8 cellular contexts compared by ENCODE assay signal in the genomic region with DNA sequence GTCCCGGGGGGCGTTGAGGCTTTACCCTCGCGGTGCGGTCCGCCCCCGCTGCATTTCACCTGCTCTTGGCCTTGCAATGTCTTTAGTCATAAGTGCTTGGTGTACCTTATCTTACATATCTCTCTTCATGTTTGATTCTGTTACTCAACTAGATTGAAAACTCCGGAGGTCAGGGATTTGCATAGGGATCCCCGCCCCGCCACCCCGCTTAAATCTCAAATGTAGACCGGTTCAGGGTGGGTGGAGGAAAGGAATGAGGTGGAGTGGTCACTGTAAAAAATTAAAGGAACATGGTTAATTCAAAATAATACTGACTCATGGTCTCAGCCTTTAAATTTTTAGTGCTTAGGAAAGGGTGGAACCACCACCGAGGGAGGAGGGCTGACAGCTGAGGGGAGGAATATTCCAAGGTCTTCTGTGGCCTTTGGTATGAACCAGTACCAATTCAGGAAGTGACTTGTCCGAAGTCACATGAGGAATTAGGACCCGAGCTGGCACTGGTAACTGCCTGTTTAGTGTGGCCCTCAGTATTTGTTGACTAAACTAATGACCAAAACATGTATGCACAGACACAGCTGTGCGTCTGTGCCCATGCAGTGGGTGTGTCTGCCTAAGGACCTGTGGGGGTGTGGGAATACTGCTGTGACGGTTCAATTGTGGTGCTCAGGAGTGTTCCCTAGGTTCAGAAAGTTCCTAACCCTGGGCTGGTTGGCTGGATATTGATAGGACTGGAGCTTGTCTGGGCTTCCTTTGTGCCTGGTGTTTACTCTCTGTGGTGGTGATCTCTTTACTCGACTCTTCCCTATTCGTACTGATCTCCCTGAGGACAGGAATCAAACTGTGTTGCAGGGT. TPM values are rescaled to one million over a fixed set of nuclear protein-coding genes. Genes with fewer than 3 reads are reported as not detected.
A peak's percentile ranks its signal among the peaks of the same experiment; 100 is the strongest.
DNase-seq lines count a peak whose midpoint lies in the region; ATAC-seq, FAIRE-seq and TF ChIP-seq lines count a peak whose summit lies in the region.

No MANE protein-coding gene starts in this region.

- H3K36me3 ChIP-seq in bronchial epithelial cell (ENCODE audit: control insufficient read depth, insufficient read depth, low read length): no peaks in the 10 kb centered on the region

- ATAC-seq in GM19397 (IDR thresholded peaks at IDR 0.05; ENCODE audit: unreplicated experiment) (peak; percentile 37), HG03520 (IDR thresholded peaks at IDR 0.05; ENCODE audit: unreplicated experiment) (peak; percentile 39), SK-N-SH treated with all-trans-retinoic acid at 6 μM for 48 hours (peak; percentile 32)

- no peaks in the 10 kb centered on the region for H3K27me3 ChIP-seq in bronchial epithelial cell (ENCODE audit: control insufficient read depth, insufficient read depth, low read length)

- H3K4me3 ChIP-seq in bronchial epithelial cell (ENCODE audit: low read depth, low read length): peak overlapping the region; percentile 98

- DNase-seq in COR-L47 (lab: John Stamatoyannopoulos, UW): peak; percentile 31
- peak; percentile 66 for DNase-seq in bronchial epithelial cell (ENCODE audit: low read depth)
- DNase-seq in kidney tubule cell (ENCODE audit: low spot score): peak; percentile 84
- peak; percentile 55 for DNase-seq in stimulated activated CD4-positive, alpha-beta T cell treated with anti-CD3 and anti-CD28 coated beads, Interleukin-4, amount 100 ng/mL, for 24 hours
- no peak for DNase-seq in amniotic stem cell (lab: John Stamatoyannopoulos, UW)

- no peak for TF ChIP-seq CTCF in bronchial epithelial cell (IDR thresholded peaks at IDR 0.05; ENCODE audit: insufficient read depth, low read length, severe bottlenecking)

- no peak for FAIRE-seq in bronchial epithelial cell (lab: Jason Lieb, UNC)

TF ChIP-seq in SK-N-SH treated with all-trans-retinoic acid at 6 μM for 48 hours, 23 proteins besides CTCF, POLR2A, EP300 and RAD21:
- TF ChIP-seq ARNTL (CRISPR knock-in tag; IDR thresholded peaks at IDR 0.05; ENCODE audit: borderline replicate concordance, low read depth) (no peak), TOX (CRISPR knock-in tag; IDR thresholded peaks at IDR 0.05; ENCODE audit: borderline replicate concordance) (no peak), ESRRG (CRISPR knock-in tag; IDR thresholded peaks at IDR 0.05) (no peak), ISL1 (CRISPR knock-in tag; IDR thresholded peaks at IDR 0.05) (no peak), BACH2 (CRISPR knock-in tag; IDR thresholded peaks at IDR 0.05; ENCODE audit: borderline replicate concordance) (no peak), ZFP3 (CRISPR knock-in tag; IDR thresholded peaks at IDR 0.05) (no peak), ZNF70 (CRISPR knock-in tag; IDR thresholded peaks at IDR 0.05) (no peak), ZNF565 (CRISPR knock-in tag; conservative IDR thresholded peaks at IDR 0.05; ENCODE audit: low read depth) (no peak), GLIS3 (CRISPR knock-in tag; IDR thresholded peaks at IDR 0.05) (no peak)
- TF ChIP-seq, protein P1, sequence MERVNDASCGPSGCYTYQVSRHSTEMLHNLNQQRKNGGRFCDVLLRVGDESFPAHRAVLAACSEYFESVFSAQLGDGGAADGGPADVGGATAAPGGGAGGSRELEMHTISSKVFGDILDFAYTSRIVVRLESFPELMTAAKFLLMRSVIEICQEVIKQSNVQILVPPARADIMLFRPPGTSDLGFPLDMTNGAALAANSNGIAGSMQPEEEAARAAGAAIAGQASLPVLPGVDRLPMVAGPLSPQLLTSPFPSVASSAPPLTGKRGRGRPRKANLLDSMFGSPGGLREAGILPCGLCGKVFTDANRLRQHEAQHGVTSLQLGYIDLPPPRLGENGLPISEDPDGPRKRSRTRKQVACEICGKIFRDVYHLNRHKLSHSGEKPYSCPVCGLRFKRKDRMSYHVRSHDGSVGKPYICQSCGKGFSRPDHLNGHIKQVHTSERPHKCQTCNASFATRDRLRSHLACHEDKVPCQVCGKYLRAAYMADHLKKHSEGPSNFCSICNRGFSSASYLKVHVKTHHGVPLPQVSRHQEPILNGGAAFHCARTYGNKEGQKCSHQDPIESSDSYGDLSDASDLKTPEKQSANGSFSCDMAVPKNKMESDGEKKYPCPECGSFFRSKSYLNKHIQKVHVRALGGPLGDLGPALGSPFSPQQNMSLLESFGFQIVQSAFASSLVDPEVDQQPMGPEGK (CRISPR knock-in tag; IDR thresholded peaks at IDR 0.05; ENCODE audit: borderline replicate concordance): no peak
- TF ChIP-seq, protein P2, sequence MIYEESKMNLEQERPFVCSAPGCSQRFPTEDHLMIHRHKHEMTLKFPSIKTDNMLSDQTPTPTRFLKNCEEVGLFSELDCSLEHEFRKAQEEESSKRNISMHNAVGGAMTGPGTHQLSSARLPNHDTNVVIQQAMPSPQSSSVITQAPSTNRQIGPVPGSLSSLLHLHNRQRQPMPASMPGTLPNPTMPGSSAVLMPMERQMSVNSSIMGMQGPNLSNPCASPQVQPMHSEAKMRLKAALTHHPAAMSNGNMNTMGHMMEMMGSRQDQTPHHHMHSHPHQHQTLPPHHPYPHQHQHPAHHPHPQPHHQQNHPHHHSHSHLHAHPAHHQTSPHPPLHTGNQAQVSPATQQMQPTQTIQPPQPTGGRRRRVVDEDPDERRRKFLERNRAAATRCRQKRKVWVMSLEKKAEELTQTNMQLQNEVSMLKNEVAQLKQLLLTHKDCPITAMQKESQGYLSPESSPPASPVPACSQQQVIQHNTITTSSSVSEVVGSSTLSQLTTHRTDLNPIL (CRISPR knock-in tag; IDR thresholded peaks at IDR 0.05; ENCODE audit: low read depth): no peak
- TF ChIP-seq, protein P3, sequence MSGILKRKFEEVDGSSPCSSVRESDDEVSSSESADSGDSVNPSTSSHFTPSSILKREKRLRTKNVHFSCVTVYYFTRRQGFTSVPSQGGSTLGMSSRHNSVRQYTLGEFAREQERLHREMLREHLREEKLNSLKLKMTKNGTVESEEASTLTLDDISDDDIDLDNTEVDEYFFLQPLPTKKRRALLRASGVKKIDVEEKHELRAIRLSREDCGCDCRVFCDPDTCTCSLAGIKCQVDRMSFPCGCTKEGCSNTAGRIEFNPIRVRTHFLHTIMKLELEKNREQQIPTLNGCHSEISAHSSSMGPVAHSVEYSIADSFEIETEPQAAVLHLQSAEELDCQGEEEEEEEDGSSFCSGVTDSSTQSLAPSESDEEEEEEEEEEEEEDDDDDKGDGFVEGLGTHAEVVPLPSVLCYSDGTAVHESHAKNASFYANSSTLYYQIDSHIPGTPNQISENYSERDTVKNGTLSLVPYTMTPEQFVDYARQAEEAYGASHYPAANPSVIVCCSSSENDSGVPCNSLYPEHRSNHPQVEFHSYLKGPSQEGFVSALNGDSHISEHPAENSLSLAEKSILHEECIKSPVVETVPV (CRISPR knock-in tag; IDR thresholded peaks at IDR 0.05): no peak

RNA-seq across cellular contexts. Expression of a gene that starts 1.0 kb away (rescaled TPM):
- total RNA-seq in bronchial epithelial cell: 155 and 204 TPM in 2 replicates

RNA-seq across cellular contexts. Expression of a gene that starts 12.9 kb away (rescaled TPM):
- total RNA-seq in bronchial epithelial cell: 168 and 214 TPM in 2 replicates
